In genomic region chr14:81525129-81525528, GRCh38 we compare ENCODE assay signal across 26 cellular contexts.
"Had no signal": no experiment of that assay in that cellular context is flagged by ENCODE, and none has a peak within 500 bp of the region (broad histone marks: within the 10 kb centered on the region; RNA-seq: fewer than 3 reads in every experiment).

No MANE protein-coding gene starts in this region.

- DNase-seq: dermis blood vessel endothelial cell; effector memory CD4-positive, alpha-beta T cell; foreskin fibroblast; heart left ventricle; kidney; left lung; mesenchymal stem cell; midbrain; naive thymus-derived CD8-positive, alpha-beta T cell; pancreas; right lobe of liver; small intestine; stimulated activated CD4-positive, alpha-beta T cell treated with anti-CD3 and anti-CD28 coated beads, Interleukin-15, amount 100 ng/mL, for 24 hours; stimulated activated CD4-positive, alpha-beta T cell treated with anti-CD3 and anti-CD28 coated beads, Interleukin-2, amount 100 ng/mL, for 48 hours; stimulated activated naive CD4-positive, alpha-beta T cell; stomach; thyroid gland; trophoblast cell had no signal

- H3K4me2 ChIP-seq: hepatocyte had no signal

- H3K27ac ChIP-seq: coronary artery, epithelial cell of prostate, gastroesophageal sphincter, heart left ventricle, hepatocyte, left lung, neutrophil, right lobe of liver, stomach, thyroid gland, vagina had no signal

- H3K4me3 ChIP-seq: coronary artery, gastroesophageal sphincter, heart left ventricle, hepatocyte, left lung, right lobe of liver, stomach, thyroid gland, vagina had no signal

- H2AFZ ChIP-seq: hepatocyte had no signal

- H3K4me3 Mint-ChIP-seq: neural crest cell had no signal

- H3K9me3 ChIP-seq: gastroesophageal sphincter, heart left ventricle, left lung, neutrophil, pancreas, right lobe of liver, stomach, thyroid gland, vagina had no signal

- H3K27me3 ChIP-seq: gastroesophageal sphincter, heart left ventricle, hepatocyte, left lung, neutrophil, pancreas, right lobe of liver, stomach, thyroid gland, vagina had no signal

- H3K9me3 Mint-ChIP-seq: naive thymus-derived CD8-positive, alpha-beta T cell; neural crest cell had no signal

- ATAC-seq: esophagus mucosa; gastroesophageal sphincter; heart left ventricle; left lung; naive thymus-derived CD8-positive, alpha-beta T cell had no signal

- H3K27me3 Mint-ChIP-seq: naive thymus-derived CD8-positive, alpha-beta T cell had no signal

- FAIRE-seq: kidney, small intestine had no signal
